ENCODE assay signal across 7 cellular contexts in the genomic region with DNA sequence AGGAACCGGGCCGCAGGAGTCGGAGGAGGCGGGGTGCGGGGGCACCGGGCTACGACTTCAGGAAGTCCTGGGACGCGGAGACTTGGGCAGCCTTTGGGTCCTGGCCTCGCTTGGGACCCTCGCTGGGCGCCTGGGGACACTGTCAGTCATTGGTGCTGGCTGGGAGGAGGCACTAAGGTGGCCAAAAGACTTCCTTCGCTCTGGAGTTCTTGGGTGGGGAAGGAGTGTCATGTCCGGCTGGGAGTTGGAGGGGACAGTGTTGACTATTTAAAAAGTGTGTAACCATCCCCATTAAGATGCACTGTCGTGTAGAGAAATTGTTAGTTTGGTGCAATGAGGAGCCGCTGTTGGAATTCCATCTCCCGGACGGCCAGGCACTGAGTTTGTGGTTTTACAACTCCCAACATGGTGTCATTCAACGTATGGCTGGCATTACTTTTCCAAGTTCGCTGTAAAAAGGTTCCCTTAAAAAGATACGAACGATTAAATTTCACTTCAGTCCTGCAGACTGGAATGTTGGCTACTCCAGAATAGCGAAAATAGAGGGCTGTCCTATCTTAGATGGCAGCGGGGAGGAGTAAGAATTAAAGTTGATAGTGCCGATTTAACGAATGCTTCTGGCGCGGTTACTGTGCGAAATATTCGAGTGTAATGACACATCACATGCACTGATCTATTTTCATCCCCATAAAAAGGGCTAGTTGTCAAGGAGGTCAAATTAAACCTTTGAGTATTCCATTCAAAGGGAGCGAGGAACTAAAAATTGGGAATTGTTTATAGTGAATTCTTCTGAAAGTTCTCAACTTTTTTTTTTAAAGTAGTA. TPM values are rescaled to one million over a fixed set of nuclear protein-coding genes. Genes with fewer than 3 reads are reported as not detected.
DNase-seq lines count a peak whose midpoint lies in the region; ATAC-seq and TF ChIP-seq lines count a peak whose summit lies in the region.

No MANE protein-coding gene starts in this region.

- TF ChIP-seq CTCF in GM12875 (IDR thresholded peaks at IDR 0.05; ENCODE audit: borderline replicate concordance, insufficient read depth, low read depth, low read length) (no peak), adrenal gland (IDR thresholded peaks at IDR 0.05) (no peak), spleen (IDR thresholded peaks at IDR 0.05 in 8 of 11, conservative IDR thresholded peaks at IDR 0.05 in 3 of 11) (no peak)

- DNase-seq in KBM-7 (peak; percentile 34), adrenal gland (peak in 3 of 7 donors; percentile 13 to 69 (median 61)), spleen (no peak), GM19240 (ENCODE audit: insufficient read length, low spot score) (no peak)

- no peak for ATAC-seq in HG03280 (IDR thresholded peaks at IDR 0.05; ENCODE audit: unreplicated experiment)

- H3K4me1 ChIP-seq in adrenal gland (replicated peaks in 1 of 2) (peaks cover 6 to 50% of the 10 kb centered on the region in 2 donors), iPS-18a (ENCODE audit: control insufficient read depth, low read depth, low read length) (peaks cover 21% of the 10 kb centered on the region), spleen (peaks cover 18 to 78% (median 57%) of the 10 kb centered on the region in 6 donors)

- H3K27me3 ChIP-seq in adrenal gland: no peaks in the 10 kb centered on the region
- H3K27me3 ChIP-seq in iPS-18a (ENCODE audit: control insufficient read depth, insufficient read depth, low read length): peaks cover 13% of the 10 kb centered on the region
- H3K27me3 ChIP-seq in spleen (replicated peaks in 1 of 7): no peaks in the 10 kb centered on the region

- peak overlapping the region; percentile 55 for H3K9ac ChIP-seq in iPS-18a (ENCODE audit: low read length)

- in situ Hi-C loops in KBM-7 (cut with MboI; ENCODE audit: low pct_unique_long_range_greater_than_20kb, low sequenced_read_pairs): no loop called here

- no peaks in the 10 kb centered on the region for H3K36me3 ChIP-seq in adrenal gland (replicated peaks in 1 of 2)
- H3K36me3 ChIP-seq in iPS-18a (ENCODE audit: control insufficient read depth, low read depth, low read length): no peaks in the 10 kb centered on the region
- H3K36me3 ChIP-seq in spleen: no peaks in the 10 kb centered on the region

- H3K4me3 ChIP-seq in GM12875 (ENCODE audit: low read depth, low read length): peak overlapping the region; percentile 92
- H3K4me3 ChIP-seq in adrenal gland: peak overlapping the region; percentile 40 to 97 (median 86)
- peak overlapping the region; percentile 97 for H3K4me3 ChIP-seq in iPS-18a (ENCODE audit: low read length)
- peak overlapping the region; percentile 50 to 90 (median 83) for H3K4me3 ChIP-seq in spleen

- H3K27ac ChIP-seq in adrenal gland (peak overlapping the region; percentile 89 to 98 (median 95)), iPS-18a (ENCODE audit: low read length) (no peak overlapping the region), spleen (peak overlapping the region; percentile 71 to 98 (median 94))

- peak in 1 of 2 donors; percentile 7 for TF ChIP-seq POLR2A in adrenal gland (IDR thresholded peaks at IDR 0.05)
- no peak for TF ChIP-seq POLR2A in spleen (IDR thresholded peaks at IDR 0.05)

- H3K9me3 ChIP-seq in adrenal gland (replicated peaks in 1 of 3): no peaks in the 10 kb centered on the region
- no peaks in the 10 kb centered on the region for H3K9me3 ChIP-seq in iPS-18a (ENCODE audit: control insufficient read depth, low read depth, low read length)
- H3K9me3 ChIP-seq in spleen: peaks cover 0 to 10% (median 1%) of the 10 kb centered on the region in 8 donors

- intact Hi-C loops in adrenal gland (cut with DNase I): no loop called here
- intact Hi-C loops in spleen (cut with DNase I; ENCODE audit: low total_unique reads): no loop called here

- 0 to 2% (median 2%) methylated on average over 22 to 31 of the region's 31 CpGs for WGBS in adrenal gland, 4 donors
- WGBS in spleen, 5 donors: 2 to 6% (median 4%) methylated on average over 19 to 31 of the region's 31 CpGs

RNA-seq across cellular contexts. Expression of a gene that starts 0.8 kb away (rescaled TPM):
- 10 to 100 TPM; 40.6 to 99.0 (median 48.1) TPM for total RNA-seq in adrenal gland
- polyA plus RNA-seq in adrenal gland: 10 to 100 TPM in 1 of 3 donors, 1 to 10 TPM in 2; 8.7 to 71.0 (median 9.4) TPM
- 10 to 100 TPM; 43.2 to 56.8 (median 47.3) TPM for total RNA-seq in spleen
- 1 to 10 TPM; 5.0 to 8.4 (median 6.0) TPM for polyA plus RNA-seq in spleen

RNA-seq across cellular contexts. Expression of a gene that starts 33.3 kb away (rescaled TPM):
- total RNA-seq in adrenal gland (10 to 100 TPM in 2 of 8 donors, 1 to 10 TPM in 6; 6.7 to 16.7 (median 9.5) TPM), spleen (1 to 10 TPM; 4.4 to 8.5 (median 5.9) TPM)
- polyA plus RNA-seq in adrenal gland (10 to 100 TPM in 2 of 3 donors, 1 to 10 TPM in 1; 9.9 to 16.1 (median 13.2) TPM), spleen (1 to 10 TPM; 2.9 to 4.0 (median 3.5) TPM)
